Comparison of ENCODE assay signal across 33 cellular contexts in genomic region chr15:52492132-52492531, GRCh38.
"Had no signal": no experiment of that assay in that cellular context is flagged by ENCODE, and none has a peak within 500 bp of the region (broad histone marks: within the 10 kb centered on the region; RNA-seq: fewer than 3 reads in every experiment).

No MANE protein-coding gene starts in this region.

- H3K9me3 ChIP-seq: left ventricle myocardium inferior, mucosa of descending colon, pancreas, prostate gland, sigmoid colon, SK-N-SH, testis, transverse colon had no signal

- H3K36me3 ChIP-seq: left ventricle myocardium inferior, pancreas, prostate gland, sigmoid colon, transverse colon, WERI-Rb-1 had no signal

- H3K4me1 Mint-ChIP-seq: nephron progenitor cell had no signal

- H3K9ac ChIP-seq: SK-N-SH had no signal

- ATAC-seq: activated naive CD8-positive, alpha-beta T cell treated with anti-CD3 and anti-CD28 coated beads, Interleukin-2, amount 50 U/mL, for 24 hours; activated T-cell treated with anti-CD3 and anti-CD28 coated beads, Interleukin-2, amount 50 U/mL, for 4 hours; activated T-helper 17 cell treated with anti-CD3 and anti-CD28 coated beads, Interleukin-2, amount 50 U/mL, for 72 hours; mucosa of descending colon; pancreas had no signal

- H3K4me3 ChIP-seq: left ventricle myocardium inferior, lung, mucosa of descending colon, pancreas, prostate gland, sigmoid colon, testis, transverse colon had no signal

- H3K27ac Mint-ChIP-seq: activated CD4-positive, alpha-beta memory T cell treated with anti-CD3 and anti-CD28 coated beads, Interleukin-2, amount 10 ng/mL, durations not matched to agents 7 days and 5 days; activated CD4-positive, alpha-beta T cell treated with anti-CD3 and anti-CD28 coated beads, Interleukin-2, amount 10 ng/mL, durations not matched to agents 7 days and 5 days; activated naive CD8-positive, alpha-beta T cell treated with anti-CD3 and anti-CD28 coated beads, Interleukin-2, amount 50 U/mL, for 24 hours; activated T-helper 17 cell treated with anti-CD3 and anti-CD28 coated beads, Interleukin-2, amount 50 U/mL, for 72 hours; dendritic cell treated with granulocyte-macrophage colony-stimulating factor and Interleukin-4, amounts not matched to agents 40 ng/mL and 50 ng/mL, for 4 days; nephron progenitor cell; T-helper 1 cell treated with Interleukin-12 subunit alpha and Interleukin-12 subunit beta and Interleukin-4 antibody, amounts not matched to agents 30 μg/mL and 1 μg/mL, for 36 hours had no signal

- H3K27me3 ChIP-seq: pancreas, sigmoid colon, testis, transverse colon had no signal

- DNase-seq: activated CD4-positive, alpha-beta memory T cell treated with anti-CD3 and anti-CD28 coated beads, Interleukin-2, amount 10 ng/mL, durations not matched to agents 7 days and 5 days; activated CD4-positive, alpha-beta T cell treated with anti-CD3 and anti-CD28 coated beads, Interleukin-2, amount 10 ng/mL, durations not matched to agents 7 days and 5 days; activated CD4-positive, CD25-positive, alpha-beta regulatory T cell treated with anti-CD3 and anti-CD28 coated beads, Interleukin-2, amount 50 U/mL, for 72 hours; activated gamma-delta T cell treated with Interleukin-2 at 50 U/mL for 16 hours; activated naive CD4-positive, alpha-beta T cell treated with anti-CD3 and anti-CD28 coated beads, Interleukin-2, amount 50 U/mL, for 16 hours; activated naive CD8-positive, alpha-beta T cell treated with anti-CD3 and anti-CD28 coated beads, Interleukin-2, amount 50 U/mL, for 24 hours; activated T-cell treated with anti-CD3 and anti-CD28 coated beads, Interleukin-2, amount 50 U/mL, for 4 hours; anterior cingulate cortex; effector CD4-positive, alpha-beta T cell; erythroblast; head of caudate nucleus; kidney glomerular epithelial cell; left ventricle myocardium inferior; mucosa of descending colon; nephron progenitor cell; pancreas; retina; sigmoid colon; SK-N-SH; small intestine; stimulated activated CD4-positive, alpha-beta T cell treated with anti-CD3 and anti-CD28 coated beads, Interleukin-1b, Interleukin-23, amount 100 ng/mL, for 48 hours; stimulated activated naive CD4-positive, alpha-beta T cell; SW 1271; T1000; testis; transverse colon; WERI-Rb-1 had no signal

- H3K9me3 Mint-ChIP-seq: activated CD4-positive, alpha-beta memory T cell treated with anti-CD3 and anti-CD28 coated beads, Interleukin-2, amount 10 ng/mL, durations not matched to agents 7 days and 5 days; activated T-cell treated with anti-CD3 and anti-CD28 coated beads, Interleukin-2, amount 50 U/mL, for 4 hours; activated T-helper 17 cell treated with anti-CD3 and anti-CD28 coated beads, Interleukin-2, amount 50 U/mL, for 72 hours; central memory CD8-positive, alpha-beta T cell; dendritic cell treated with granulocyte-macrophage colony-stimulating factor and Interleukin-4, amounts not matched to agents 40 ng/mL and 50 ng/mL, for 4 days; nephron progenitor cell; T-helper 1 cell treated with Interleukin-12 subunit alpha and Interleukin-12 subunit beta and Interleukin-4 antibody, amounts not matched to agents 30 μg/mL and 1 μg/mL, for 36 hours had no signal

- H3K27ac ChIP-seq: left ventricle myocardium inferior, pancreas, prostate gland, sigmoid colon, testis, transverse colon, WERI-Rb-1 had no signal

- H3K4me2 ChIP-seq: SK-N-SH had no signal

- H3K4me3 Mint-ChIP-seq: activated CD4-positive, alpha-beta memory T cell treated with anti-CD3 and anti-CD28 coated beads, Interleukin-2, amount 10 ng/mL, durations not matched to agents 7 days and 5 days; activated CD4-positive, alpha-beta T cell treated with anti-CD3 and anti-CD28 coated beads, Interleukin-2, amount 10 ng/mL, durations not matched to agents 7 days and 5 days; activated naive CD8-positive, alpha-beta T cell treated with anti-CD3 and anti-CD28 coated beads, Interleukin-2, amount 50 U/mL, for 24 hours; activated T-cell treated with anti-CD3 and anti-CD28 coated beads, Interleukin-2, amount 50 U/mL, for 4 hours; activated T-helper 17 cell treated with anti-CD3 and anti-CD28 coated beads, Interleukin-2, amount 50 U/mL, for 72 hours; central memory CD8-positive, alpha-beta T cell; dendritic cell treated with granulocyte-macrophage colony-stimulating factor and Interleukin-4, amounts not matched to agents 40 ng/mL and 50 ng/mL, for 4 days; nephron progenitor cell; T-helper 1 cell treated with Interleukin-12 subunit alpha and Interleukin-12 subunit beta and Interleukin-4 antibody, amounts not matched to agents 30 μg/mL and 1 μg/mL, for 36 hours had no signal

- H3K4me1 ChIP-seq: pancreas had no signal
